10 cellular contexts compared by ENCODE assay signal in genomic region chr14:51087024-51087423, GRCh38. TPM values are rescaled to one million over a fixed set of nuclear protein-coding genes. Genes with fewer than 3 reads are reported as not detected.
DNase-seq lines count a peak whose midpoint lies in the region; ATAC-seq and TF ChIP-seq lines count a peak whose summit lies in the region.
"Had no signal": no experiment of that assay in that cellular context is flagged by ENCODE, and none has a peak within 500 bp of the region (broad histone marks: within the 10 kb centered on the region; RNA-seq: fewer than 3 reads in every experiment).

No MANE protein-coding gene starts in this region.

- no peaks in the 10 kb centered on the region for H3K27me3 ChIP-seq in mammary epithelial cell (ENCODE audit: insufficient read depth, low read length)
- H3K27me3 ChIP-seq: BLaER1 had no signal

- TF ChIP-seq POLR2A in NB4 (IDR thresholded peaks at IDR 0.05; ENCODE audit: extremely low read depth, insufficient read length), result no peak

- BruUV-seq in mammary epithelial cell (replicated peaks; lab: Mats Ljungman, UMichigan), result no TSS peak

- no peak for DNase-seq in left cardiac atrium
- DNase-seq in Right ventricle myocardium superior, result no peak
- peak; percentile 29 for DNase-seq in NB4 (ENCODE audit: low read depth)
- peak; percentile 86 for DNase-seq in mammary epithelial cell
- peak; percentile 61 for DNase-seq in ureter (ENCODE audit: low spot score)
- no peak for DNase-seq in SIG-M5 treated with dmso at 0.1 percent for 504 hours (lab: John Stamatoyannopoulos, UW; ENCODE audit: unreplicated experiment)
- DNase-seq in activated T-cell treated with anti-CD3 and anti-CD28 coated beads, Interleukin-2, amount 50 U/mL, for 48 hours, result no peak
- DNase-seq: NCI-H1048 had no signal

- no peaks in the 10 kb centered on the region for H4K20me1 ChIP-seq in mammary epithelial cell (ENCODE audit: insufficient read depth, low read length)
- H4K20me1 ChIP-seq: BLaER1 had no signal

- peaks cover 11% of the 10 kb centered on the region for H3K4me1 ChIP-seq in mammary epithelial cell (ENCODE audit: insufficient read depth, low read length)
- H3K4me1 ChIP-seq: BLaER1 had no signal

- CTCF ChIA-PET in mammary epithelial cell (lab: Charles Lee; ENCODE audit: low non-redundant PET), result no interaction called here

- intact Hi-C loops in left cardiac atrium (cut with DNase I) (no loop called here), Right ventricle myocardium superior (cut with DNase I) (no loop called here), mammary epithelial cell (cut with micrococcal nuclease) (no loop called here)

- TF ChIP-seq CTCF in NB4 (IDR thresholded peaks at IDR 0.05; ENCODE audit: low read depth, low read length) (no peak), mammary epithelial cell (conservative IDR thresholded peaks at IDR 0.05 in 1 of 2, IDR thresholded peaks at IDR 0.05 in 1 of 2; ENCODE audit: extremely low read depth in 1 of 2, insufficient read depth in 1 of 2, low read depth in 1 of 2, low read length in 2 of 2) (no peak)

- no peak overlapping the region for H3K9ac ChIP-seq in mammary epithelial cell (ENCODE audit: insufficient read depth, low read length)
- H3K9ac ChIP-seq: BLaER1 had no signal

- H3K27ac ChIP-seq in mammary epithelial cell (ENCODE audit: insufficient read depth, low read depth, low read length), result peak overlapping the region; percentile 19
- H3K27ac ChIP-seq: BLaER1 had no signal

- H3K4me3 ChIP-seq in NB4 (ENCODE audit: low read depth, low read length), result no peak overlapping the region
- no peak overlapping the region for H3K4me3 ChIP-seq in mammary epithelial cell (replicated peaks in 1 of 3; ENCODE audit: insufficient read depth in 1 of 3, low read depth in 2 of 3, low read length in 3 of 3)
- H3K4me3 ChIP-seq: BLaER1 had no signal

- H3K9me3 ChIP-seq in mammary epithelial cell (replicated peaks; ENCODE audit: insufficient read depth, low read length), result no peaks in the 10 kb centered on the region
- H3K9me3 ChIP-seq: BLaER1 had no signal

- no peaks in the 10 kb centered on the region for H3K36me3 ChIP-seq in mammary epithelial cell (ENCODE audit: insufficient read depth, low read length)
- H3K36me3 ChIP-seq: BLaER1 had no signal

- H3K4me2 ChIP-seq in mammary epithelial cell (ENCODE audit: insufficient read depth, low read depth, low read length), result no peak overlapping the region
- H3K4me2 ChIP-seq: BLaER1 had no signal

- peak overlapping the region; percentile 70 for H2AFZ ChIP-seq in mammary epithelial cell (ENCODE audit: low read depth, low read length)

- in situ Hi-C loops in mammary epithelial cell (cut with MboI; ENCODE audit: low sequenced_read_pairs in 2 of 2), result no loop called here

- H3K79me2 ChIP-seq in mammary epithelial cell (ENCODE audit: insufficient read depth, low read length), result no peaks in the 10 kb centered on the region

- WGBS in mammary epithelial cell (ENCODE audit: low coverage, missing lambda C conversion rate), result 33% methylated on average over 3 of the region's 3 CpGs

- ATAC-seq in left cardiac atrium (peak; percentile 34 to 86), Right ventricle myocardium superior (ENCODE audit: poor library complexity) (no peak), GM19452 (IDR thresholded peaks at IDR 0.05; ENCODE audit: unreplicated experiment) (no peak)

- dilution Hi-C loops in mammary epithelial cell (cut with HindIII; ENCODE audit: low sequenced_read_pairs), result no loop called here

RNA-seq across cellular contexts. Expression of gene TRIM9, which starts 7.9 kb away (rescaled TPM):
- under 1 TPM; 0.24 to 0.89 TPM for total RNA-seq in left cardiac atrium
- total RNA-seq in Right ventricle myocardium superior, result 0.40 TPM
- total RNA-seq in mammary epithelial cell, result under 1 TPM; 0.14 to 0.67 TPM
- polyA plus RNA-seq in mammary epithelial cell, result 0.10 TPM
- polyA minus RNA-seq in mammary epithelial cell, result not detected
- 1.7 TPM for total RNA-seq in ureter

Comparison
In these comparisons a context has a peak if more than half of its experiments do, and no peak if none do; other contexts are left out.
1. ATAC-seq: peak in left cardiac atrium (2 of 2); none in Right ventricle myocardium superior (single experiment) and GM19452 (single experiment).
2. DNase-seq: peak in NB4 (single experiment), mammary epithelial cell (single experiment) and ureter (single experiment); none in left cardiac atrium (single experiment), Right ventricle myocardium superior (single experiment), SIG-M5 treated with dmso at 0.1 percent for 504 hours (single experiment) and activated T-cell treated with anti-CD3 and anti-CD28 coated beads, Interleukin-2, amount 50 U/mL, for 48 hours (0 of 2).